In the genomic region with DNA sequence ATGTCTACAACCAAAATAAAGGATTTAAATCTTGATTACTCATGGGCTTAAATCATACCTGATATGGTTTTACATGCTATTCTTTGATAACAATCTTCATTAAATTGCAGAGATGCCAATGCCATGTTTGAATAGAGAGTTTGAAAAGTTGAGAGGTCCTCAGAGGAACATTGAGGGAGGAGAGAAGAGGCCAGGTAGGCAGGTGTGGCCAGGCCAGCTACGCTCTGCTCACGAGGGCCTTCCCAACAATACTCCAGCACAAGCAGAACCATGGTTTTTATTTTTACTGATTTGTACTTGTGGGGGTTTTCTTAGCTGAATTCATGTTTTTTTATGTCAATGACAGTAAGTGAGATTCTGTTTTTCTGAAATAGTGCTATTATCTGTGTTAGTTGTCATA, we compare ENCODE assay signal across 37 cellular contexts.
"Had no signal": no experiment of that assay in that cellular context is flagged by ENCODE, and none has a peak within 500 bp of the region (broad histone marks: within the 10 kb centered on the region; RNA-seq: fewer than 3 reads in every experiment).

No MANE protein-coding gene starts in this region.

- H3K4me1 ChIP-seq: ascending aorta, body of pancreas, breast epithelium had no signal

- H3K9me3 Mint-ChIP-seq: activated naive CD4-positive, alpha-beta T cell treated with anti-CD3 and anti-CD28 coated beads, Interleukin-2, amount 10 ng/mL, durations not matched to agents 7 days and 5 days; activated naive CD4-positive, alpha-beta T cell treated with anti-CD3 and anti-CD28 coated beads, Interleukin-2, amount 50 U/mL, for 24 hours; activated naive CD8-positive, alpha-beta T cell treated with anti-CD3 and anti-CD28 coated beads, Interleukin-2, amount 50 U/mL, for 24 hours; activated T-cell treated with anti-CD3 and anti-CD28 coated beads, Interleukin-2, amount 50 U/mL, for 24 hours; activated T-cell treated with anti-CD3 and anti-CD28 coated beads, Interleukin-2, amount 50 U/mL, for 4 hours; activated T-helper 17 cell treated with anti-CD3 and anti-CD28 coated beads, Interleukin-2, amount 50 U/mL, for 72 hours; central memory CD8-positive, alpha-beta T cell had no signal

- H3K27me3 Mint-ChIP-seq: activated naive CD4-positive, alpha-beta T cell treated with anti-CD3 and anti-CD28 coated beads, Interleukin-2, amount 10 ng/mL, durations not matched to agents 7 days and 5 days; activated T-helper 17 cell treated with anti-CD3 and anti-CD28 coated beads, Interleukin-2, amount 50 U/mL, for 72 hours; central memory CD8-positive, alpha-beta T cell had no signal

- H3K27me3 ChIP-seq: adrenal gland, ascending aorta, body of pancreas, brain microvascular endothelial cell, breast epithelium, cardiac muscle cell had no signal

- H3K27ac Mint-ChIP-seq: activated naive CD4-positive, alpha-beta T cell treated with anti-CD3 and anti-CD28 coated beads for 36 hours; activated naive CD4-positive, alpha-beta T cell treated with anti-CD3 and anti-CD28 coated beads, Interleukin-2, amount 10 ng/mL, durations not matched to agents 7 days and 5 days; activated naive CD4-positive, alpha-beta T cell treated with anti-CD3 and anti-CD28 coated beads, Interleukin-2, amount 50 U/mL, for 24 hours; activated naive CD4-positive, alpha-beta T cell treated with anti-CD3 and anti-CD28 coated beads, Interleukin-2, amount 50 U/mL, for 72 hours; activated naive CD8-positive, alpha-beta T cell treated with anti-CD3 and anti-CD28 coated beads, Interleukin-2, amount 10 ng/mL, durations not matched to agents 7 days and 5 days; activated naive CD8-positive, alpha-beta T cell treated with anti-CD3 and anti-CD28 coated beads, Interleukin-2, amount 50 U/mL, for 24 hours; activated T-cell treated with anti-CD3 and anti-CD28 coated beads, Interleukin-2, amount 50 U/mL, for 24 hours; activated T-cell treated with anti-CD3 and anti-CD28 coated beads, Interleukin-2, amount 50 U/mL, for 72 hours; activated T-helper 1 cell treated with anti-CD3 and anti-CD28 coated beads, Interleukin-12 subunit alpha, Interleukin-12 subunit beta, Interleukin-2, Interleukin-4 antibody, amounts not matched to agents 30 ng/mL and 10 ng/mL and 1 ng/mL, durations not matched to agents 14 hours and 24 hours and 36 hours; activated T-helper 17 cell treated with anti-CD3 and anti-CD28 coated beads, Interleukin-2, amount 50 U/mL, for 72 hours; activated T-helper 2 cell treated with anti-CD3 and anti-CD28 coated beads, Interferon-gamma antibody, Interleukin-2, Interleukin-4, amounts not matched to agents 10 μg/mL and 5 μg/mL and 100 μg/mL, durations not matched to agents 14 hours and 24 hours and 36 hours; brain had no signal

- H3K4me3 ChIP-seq: adrenal gland, ascending aorta, body of pancreas, breast epithelium, cardiac muscle cell had no signal

- DNase-seq: activated effector memory CD4-positive, alpha-beta T cell treated with anti-CD3 and anti-CD28 coated beads, Interleukin-2, amount 50 U/mL, for 16 hours; activated effector memory CD4-positive, alpha-beta T cell treated with Interleukin-2 at 50 U/mL for 16 hours; activated gamma-delta T cell; activated gamma-delta T cell treated with Interleukin-2 at 50 U/mL for 16 hours; activated naive CD4-positive, alpha-beta T cell; activated naive CD4-positive, alpha-beta T cell treated with anti-CD3 and anti-CD28 coated beads for 36 hours; activated naive CD4-positive, alpha-beta T cell treated with anti-CD3 and anti-CD28 coated beads, Interleukin-2, amount 10 ng/mL, durations not matched to agents 7 days and 5 days; activated naive CD4-positive, alpha-beta T cell treated with anti-CD3 and anti-CD28 coated beads, Interleukin-2, amount 50 U/mL, for 16 hours; activated naive CD4-positive, alpha-beta T cell treated with Interleukin-2 at 50 U/mL for 16 hours; activated naive CD8-positive, alpha-beta T cell treated with anti-CD3 and anti-CD28 coated beads, Interleukin-2, amount 10 ng/mL, durations not matched to agents 7 days and 5 days; activated naive CD8-positive, alpha-beta T cell treated with anti-CD3 and anti-CD28 coated beads, Interleukin-2, amount 50 U/mL, for 24 hours; activated T-cell treated with anti-CD3 and anti-CD28 coated beads for 4 hours; activated T-cell treated with anti-CD3 and anti-CD28 coated beads, Interleukin-2, amount 50 U/mL, for 1 hour; activated T-cell treated with anti-CD3 and anti-CD28 coated beads, Interleukin-2, amount 50 U/mL, for 24 hours; activated T-cell treated with anti-CD3 and anti-CD28 coated beads, Interleukin-2, amount 50 U/mL, for 4 hours; activated T-cell treated with anti-CD3 and anti-CD28 coated beads, Interleukin-2, amount 50 U/mL, for 48 hours; activated T-cell treated with anti-CD3 and anti-CD28 coated beads, Interleukin-2, amount 50 U/mL, for 72 hours; adrenal gland; amniotic stem cell; amygdala; anterior cingulate cortex; aorta; body of pancreas; brain microvascular endothelial cell; caudate nucleus; central memory CD4-positive, alpha-beta T cell; cerebellar nuclear complex had no signal

- H3K36me3 ChIP-seq: adrenal gland, ascending aorta, brain microvascular endothelial cell, breast epithelium, cardiac muscle cell had no signal

- H3K4me1 Mint-ChIP-seq: activated naive CD4-positive, alpha-beta T cell treated with anti-CD3 and anti-CD28 coated beads, Interleukin-2, amount 10 ng/mL, durations not matched to agents 7 days and 5 days; activated naive CD4-positive, alpha-beta T cell treated with anti-CD3 and anti-CD28 coated beads, Interleukin-2, amount 50 U/mL, for 24 hours; activated naive CD8-positive, alpha-beta T cell treated with anti-CD3 and anti-CD28 coated beads, Interleukin-2, amount 10 ng/mL, durations not matched to agents 7 days and 5 days; activated naive CD8-positive, alpha-beta T cell treated with anti-CD3 and anti-CD28 coated beads, Interleukin-2, amount 50 U/mL, for 24 hours; activated T-helper 17 cell treated with anti-CD3 and anti-CD28 coated beads, Interleukin-2, amount 50 U/mL, for 72 hours; brain; central memory CD8-positive, alpha-beta T cell had no signal

- H3K4me3 Mint-ChIP-seq: activated naive CD4-positive, alpha-beta T cell treated with anti-CD3 and anti-CD28 coated beads for 36 hours; activated naive CD4-positive, alpha-beta T cell treated with anti-CD3 and anti-CD28 coated beads, Interleukin-2, amount 10 ng/mL, durations not matched to agents 7 days and 5 days; activated naive CD4-positive, alpha-beta T cell treated with anti-CD3 and anti-CD28 coated beads, Interleukin-2, amount 50 U/mL, for 24 hours; activated naive CD8-positive, alpha-beta T cell treated with anti-CD3 and anti-CD28 coated beads, Interleukin-2, amount 10 ng/mL, durations not matched to agents 7 days and 5 days; activated naive CD8-positive, alpha-beta T cell treated with anti-CD3 and anti-CD28 coated beads, Interleukin-2, amount 50 U/mL, for 24 hours; activated T-cell treated with anti-CD3 and anti-CD28 coated beads, Interleukin-2, amount 50 U/mL, for 24 hours; activated T-cell treated with anti-CD3 and anti-CD28 coated beads, Interleukin-2, amount 50 U/mL, for 4 hours; activated T-cell treated with anti-CD3 and anti-CD28 coated beads, Interleukin-2, amount 50 U/mL, for 72 hours; activated T-helper 1 cell treated with anti-CD3 and anti-CD28 coated beads, Interleukin-12 subunit alpha, Interleukin-12 subunit beta, Interleukin-2, Interleukin-4 antibody, amounts not matched to agents 30 ng/mL and 10 ng/mL and 1 ng/mL, durations not matched to agents 14 hours and 24 hours and 36 hours; activated T-helper 17 cell treated with anti-CD3 and anti-CD28 coated beads, Interleukin-2, amount 50 U/mL, for 72 hours; brain; central memory CD8-positive, alpha-beta T cell had no signal

- H3K9me3 ChIP-seq: adrenal gland, ascending aorta, body of pancreas, breast epithelium had no signal

- H3K36me3 Mint-ChIP-seq: activated naive CD4-positive, alpha-beta T cell treated with anti-CD3 and anti-CD28 coated beads, Interleukin-2, amount 10 ng/mL, durations not matched to agents 7 days and 5 days; activated naive CD4-positive, alpha-beta T cell treated with anti-CD3 and anti-CD28 coated beads, Interleukin-2, amount 50 U/mL, for 24 hours; activated naive CD8-positive, alpha-beta T cell treated with anti-CD3 and anti-CD28 coated beads, Interleukin-2, amount 10 ng/mL, durations not matched to agents 7 days and 5 days had no signal

- ATAC-seq: activated naive CD4-positive, alpha-beta T cell treated with anti-CD3 and anti-CD28 coated beads, Interleukin-2, amount 50 U/mL, for 72 hours; activated naive CD8-positive, alpha-beta T cell treated with anti-CD3 and anti-CD28 coated beads, Interleukin-2, amount 50 U/mL, for 24 hours; activated T-cell treated with anti-CD3 and anti-CD28 coated beads, Interleukin-2, amount 50 U/mL, for 4 hours; activated T-cell treated with anti-CD3 and anti-CD28 coated beads, Interleukin-2, amount 50 U/mL, for 72 hours; activated T-helper 17 cell treated with anti-CD3 and anti-CD28 coated beads, Interleukin-2, amount 50 U/mL, for 72 hours; body of pancreas had no signal

- H3K27ac ChIP-seq: adrenal gland, ascending aorta, body of pancreas, brain microvascular endothelial cell, breast epithelium, cardiac muscle cell had no signal
